Comparison of ENCODE assay signal across 19 cellular contexts in the genomic region with DNA sequence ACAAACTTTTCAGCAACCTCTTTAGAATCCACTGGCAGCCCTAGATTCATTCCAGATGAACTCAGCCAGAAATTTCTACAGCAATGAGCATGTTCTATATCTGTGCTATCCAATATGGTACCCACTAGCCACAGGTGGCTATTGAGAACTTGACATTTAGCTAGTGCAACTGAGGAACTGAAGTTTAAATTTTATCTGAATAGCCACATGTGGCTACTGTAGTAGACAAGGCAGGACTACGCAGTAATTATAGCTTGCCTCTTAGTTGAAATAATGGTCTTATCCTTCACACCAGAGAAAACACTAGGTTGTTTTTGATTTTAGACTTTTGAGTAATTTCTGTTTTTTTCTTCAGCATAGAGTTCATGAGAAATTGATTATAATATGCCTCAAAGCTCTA.
"Had no signal": no experiment of that assay in that cellular context is flagged by ENCODE, and none has a peak within 500 bp of the region (broad histone marks: within the 10 kb centered on the region; RNA-seq: fewer than 3 reads in every experiment).

No MANE protein-coding gene starts in this region.

- FAIRE-seq: keratinocyte had no signal

- DNase-seq: kidney glomerular epithelial cell; left cardiac atrium; mesendoderm; naive B cell; natural killer cell; ovary; right lobe of liver; spleen; stimulated activated CD4-positive, alpha-beta T cell treated with anti-CD3 and anti-CD28 coated beads, Interleukin-4, amount 100 ng/mL, for 24 hours; stimulated activated naive CD4-positive, alpha-beta T cell; uterus had no signal

- H3K27me3 ChIP-seq: ovary, right atrium auricular region, right lobe of liver, suprapubic skin, uterus had no signal

- H3K9me3 ChIP-seq: ovary, right atrium auricular region, right lobe of liver, spleen, suprapubic skin, tibial nerve, uterus had no signal

- H3K4me3 ChIP-seq: lung, ovary, right atrium auricular region, right lobe of liver, skin epidermis, spleen, suprapubic skin, tibial nerve, uterus had no signal

- H3K27ac ChIP-seq: ovary, right atrium auricular region, right lobe of liver, suprapubic skin, tibial nerve had no signal

- H3K4me1 ChIP-seq: uterus had no signal

- ATAC-seq: left cardiac atrium; left lobe of liver; natural killer cell; right lobe of liver; stimulated activated effector memory CD8-positive, alpha-beta T cell treated with anti-CD3 and anti-CD28 coated beads, Interleukin-12 subunit alpha, Interleukin-12 subunit beta, amount 100 ng/mL, for 72 hours had no signal

- H3K36me3 ChIP-seq: ovary, right atrium auricular region, right lobe of liver, suprapubic skin, tibial nerve, uterus had no signal
